Comparison of ENCODE assay signal across 18 cellular contexts in the genomic region with DNA sequence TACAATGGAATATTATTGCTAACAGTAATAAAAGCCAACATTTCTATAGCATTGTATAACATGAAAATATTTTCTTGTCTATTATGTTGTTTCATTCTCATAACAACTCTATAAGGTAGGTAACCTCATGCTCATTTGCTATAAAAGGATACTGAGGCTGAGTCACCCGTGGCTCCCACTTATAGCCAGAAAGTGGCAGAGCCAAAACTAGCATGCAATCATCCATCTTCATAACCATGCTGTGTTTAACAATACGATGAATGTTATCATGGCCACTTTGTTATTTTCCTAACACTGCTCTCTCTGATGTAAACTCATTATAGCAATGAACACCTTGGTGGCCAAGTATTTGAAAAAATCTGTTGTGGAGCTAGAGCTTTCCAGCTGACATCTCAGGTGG.
"Had no signal": no experiment of that assay in that cellular context is flagged by ENCODE, and none has a peak within 500 bp of the region (broad histone marks: within the 10 kb centered on the region; RNA-seq: fewer than 3 reads in every experiment).

No MANE protein-coding gene starts in this region.

- H3K4me3 ChIP-seq: SJSA1, SK-N-MC had no signal

- H3K27me3 ChIP-seq: SJSA1 had no signal

- H3K4me1 ChIP-seq: SJSA1 had no signal

- DNase-seq: KBM-7, MV-4-11, NCI-H1048, NCI-H1105, NCI-H1436 treated with DMSO at 0.1 percent for 48 hours, NCI-H187, NCI-H2029, NCI-H2107, NCI-H2227 treated with DMSO at 0.1 percent for 48 hours, NCI-H524, NCI-H526 treated with DMSO at 0.1 percent for 48 hours, NCI-H748 treated with DMSO at 0.1 percent for 48 hours, Right ventricle myocardium superior, RPMI8226, SIG-M5 had no signal

- H3K36me3 ChIP-seq: SJSA1 had no signal

- H3K27ac ChIP-seq: SJSA1, SK-N-MC had no signal

- H3K9me3 ChIP-seq: SJSA1 had no signal

- FAIRE-seq: RCC 7860 had no signal
